ENCODE assay signal across 1 cellular context in the genomic region with DNA sequence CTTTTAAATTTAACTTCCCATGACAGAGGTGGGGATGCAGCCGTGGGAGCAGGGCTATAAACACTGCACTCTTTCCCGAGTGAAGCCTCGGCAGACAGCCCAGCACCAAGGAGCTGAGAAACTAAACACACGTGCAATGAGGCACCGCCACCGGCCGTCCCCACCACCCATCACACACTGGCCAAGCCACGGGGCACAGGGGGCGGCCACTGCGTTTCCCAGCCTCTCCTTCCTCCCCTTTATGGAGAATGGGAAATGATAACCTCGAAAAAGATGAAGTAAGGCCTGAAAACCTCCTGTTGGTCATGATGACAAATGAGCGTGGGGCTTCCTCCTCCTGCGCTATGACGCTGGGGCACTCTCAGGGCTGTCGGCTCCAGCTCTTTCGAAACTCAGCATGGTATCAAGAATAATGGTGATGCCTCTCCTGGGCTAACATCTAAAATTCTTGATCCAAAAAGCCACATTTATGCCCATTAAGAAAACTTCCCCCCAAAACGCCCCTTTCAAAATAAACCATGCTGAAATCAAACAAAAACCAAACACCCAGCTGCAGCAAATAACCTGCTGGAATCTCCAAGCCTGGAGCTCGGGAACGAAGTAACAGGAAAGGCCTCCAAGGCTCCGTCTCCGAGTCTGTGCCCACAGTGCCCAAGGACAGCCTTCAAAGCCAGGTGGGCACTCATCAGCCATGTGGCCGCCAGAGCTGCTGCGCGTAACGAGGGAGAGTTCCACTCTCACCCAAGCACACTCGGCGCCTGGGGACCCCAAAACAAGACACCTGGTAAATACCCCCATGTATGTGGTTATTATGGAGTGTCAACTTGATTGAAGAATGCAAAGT.
TF ChIP-seq lines count a peak whose summit lies in the region.

No MANE protein-coding gene starts in this region.

TF ChIP-seq in HepG2, 621 proteins besides CTCF, POLR2A, EP300 and RAD21:
- no peak for TF ChIP-seq POGZ (CRISPR knock-in tag; IDR thresholded peaks at IDR 0.05)
- TF ChIP-seq FOXK2 (IDR thresholded peaks at IDR 0.05): no peak
- TF ChIP-seq ZNF674 (CRISPR knock-in tag; IDR thresholded peaks at IDR 0.05; ENCODE audit: low read depth): no peak
- peak; percentile 59 for TF ChIP-seq ZNF883 (CRISPR knock-in tag; IDR thresholded peaks at IDR 0.05; ENCODE audit: not compliant biosample characterization)
- 0 out of 2 replicates have a peak, but pooled peaks have one; percentile 44 for TF ChIP-seq EEA1 (CRISPR knock-in tag; IDR thresholded peaks at IDR 0.05; ENCODE audit: borderline replicate concordance)
- TF ChIP-seq JARID2 (CRISPR knock-in tag; IDR thresholded peaks at IDR 0.05; ENCODE audit: insufficient replicate concordance): no peak
- TF ChIP-seq, protein P1, sequence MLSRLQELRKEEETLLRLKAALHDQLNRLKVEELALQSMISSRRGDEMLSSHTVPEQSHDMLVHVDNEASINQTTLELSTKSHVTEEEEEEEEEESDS (CRISPR knock-in tag; IDR thresholded peaks at IDR 0.05; ENCODE audit: borderline replicate concordance): no peak
- TF ChIP-seq, protein P2, sequence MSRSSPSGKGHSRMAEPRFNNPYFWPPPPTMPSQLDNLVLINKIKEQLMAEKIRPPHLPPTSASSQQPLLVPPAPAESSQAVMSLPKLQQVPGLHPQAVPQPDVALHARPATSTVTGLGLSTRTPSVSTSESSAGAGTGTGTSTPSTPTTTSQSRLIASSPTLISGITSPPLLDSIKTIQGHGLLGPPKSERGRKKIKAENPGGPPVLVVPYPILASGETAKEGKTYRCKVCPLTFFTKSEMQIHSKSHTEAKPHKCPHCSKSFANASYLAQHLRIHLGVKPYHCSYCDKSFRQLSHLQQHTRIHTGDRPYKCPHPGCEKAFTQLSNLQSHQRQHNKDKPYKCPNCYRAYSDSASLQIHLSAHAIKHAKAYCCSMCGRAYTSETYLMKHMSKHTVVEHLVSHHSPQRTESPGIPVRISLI (CRISPR knock-in tag; IDR thresholded peaks at IDR 0.05; ENCODE audit: borderline replicate concordance): no peak
- TF ChIP-seq ZNF75D (CRISPR knock-in tag; IDR thresholded peaks at IDR 0.05; ENCODE audit: borderline replicate concordance): no peak
- TF ChIP-seq, protein P3, sequence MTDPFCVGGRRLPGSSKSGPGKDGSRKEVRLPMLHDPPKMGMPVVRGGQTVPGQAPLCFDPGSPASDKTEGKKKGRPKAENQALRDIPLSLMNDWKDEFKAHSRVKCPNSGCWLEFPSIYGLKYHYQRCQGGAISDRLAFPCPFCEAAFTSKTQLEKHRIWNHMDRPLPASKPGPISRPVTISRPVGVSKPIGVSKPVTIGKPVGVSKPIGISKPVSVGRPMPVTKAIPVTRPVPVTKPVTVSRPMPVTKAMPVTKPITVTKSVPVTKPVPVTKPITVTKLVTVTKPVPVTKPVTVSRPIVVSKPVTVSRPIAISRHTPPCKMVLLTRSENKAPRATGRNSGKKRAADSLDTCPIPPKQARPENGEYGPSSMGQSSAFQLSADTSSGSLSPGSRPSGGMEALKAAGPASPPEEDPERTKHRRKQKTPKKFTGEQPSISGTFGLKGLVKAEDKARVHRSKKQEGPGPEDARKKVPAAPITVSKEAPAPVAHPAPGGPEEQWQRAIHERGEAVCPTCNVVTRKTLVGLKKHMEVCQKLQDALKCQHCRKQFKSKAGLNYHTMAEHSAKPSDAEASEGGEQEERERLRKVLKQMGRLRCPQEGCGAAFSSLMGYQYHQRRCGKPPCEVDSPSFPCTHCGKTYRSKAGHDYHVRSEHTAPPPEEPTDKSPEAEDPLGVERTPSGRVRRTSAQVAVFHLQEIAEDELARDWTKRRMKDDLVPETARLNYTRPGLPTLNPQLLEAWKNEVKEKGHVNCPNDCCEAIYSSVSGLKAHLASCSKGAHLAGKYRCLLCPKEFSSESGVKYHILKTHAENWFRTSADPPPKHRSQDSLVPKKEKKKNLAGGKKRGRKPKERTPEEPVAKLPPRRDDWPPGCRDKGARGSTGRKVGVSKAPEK (CRISPR knock-in tag; IDR thresholded peaks at IDR 0.05; ENCODE audit: borderline replicate concordance): no peak
- TF ChIP-seq XRCC5 (optimal IDR thresholded peaks at IDR 0.05; ENCODE audit: low read length): no peak
- TF ChIP-seq, protein P4, sequence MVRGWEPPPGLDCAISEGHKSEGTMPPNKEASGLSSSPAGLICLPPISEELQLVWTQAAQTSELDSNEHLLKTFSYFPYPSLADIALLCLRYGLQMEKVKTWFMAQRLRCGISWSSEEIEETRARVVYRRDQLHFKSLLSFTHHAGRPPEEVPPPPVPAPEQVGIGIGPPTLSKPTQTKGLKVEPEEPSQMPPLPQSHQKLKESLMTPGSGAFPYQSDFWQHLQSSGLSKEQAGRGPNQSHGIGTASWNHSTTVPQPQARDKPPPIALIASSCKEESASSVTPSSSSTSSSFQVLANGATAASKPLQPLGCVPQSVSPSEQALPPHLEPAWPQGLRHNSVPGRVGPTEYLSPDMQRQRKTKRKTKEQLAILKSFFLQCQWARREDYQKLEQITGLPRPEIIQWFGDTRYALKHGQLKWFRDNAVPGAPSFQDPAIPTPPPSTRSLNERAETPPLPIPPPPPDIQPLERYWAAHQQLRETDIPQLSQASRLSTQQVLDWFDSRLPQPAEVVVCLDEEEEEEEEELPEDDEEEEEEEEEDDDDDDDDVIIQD (CRISPR knock-in tag; IDR thresholded peaks at IDR 0.05; ENCODE audit: low read depth): no peak
TF ChIP-seq in HepG2: peak in this region for 2.
